ENCODE assay signal across 19 cellular contexts in genomic region chr16:59342669-59343068, GRCh38.
"Had no signal": no experiment of that assay in that cellular context is flagged by ENCODE, and none has a peak within 500 bp of the region (broad histone marks: within the 10 kb centered on the region; RNA-seq: fewer than 3 reads in every experiment).

No MANE protein-coding gene starts in this region.

- H3K36me3 ChIP-seq: colonic mucosa, heart right ventricle, left ventricle myocardium inferior, lower lobe of right lung, neutrophil, spleen, tibial nerve, upper lobe of right lung, vagina had no signal

- H3K27ac ChIP-seq: colonic mucosa, heart right ventricle, left ventricle myocardium inferior, lower lobe of right lung, neutrophil, spleen, testis, tibial nerve, upper lobe of right lung, vagina had no signal

- H3K27me3 Mint-ChIP-seq: memory B cell; naive B cell; stimulated activated naive B cell treated with anti-CD40 and anti-IgM and Interleukin-4, amounts not matched to agents 10 μg/mL and 1 μg/mL and 100 μg/mL, for 72 hours had no signal

- H3K27me3 ChIP-seq: colonic mucosa, neutrophil, spleen, testis, tibial nerve, upper lobe of right lung, vagina had no signal

- H3K9me3 ChIP-seq: colonic mucosa, heart right ventricle, left ventricle myocardium inferior, lower lobe of right lung, neutrophil, spleen, testis, tibial nerve, upper lobe of right lung, vagina had no signal

- H3K27ac Mint-ChIP-seq: memory B cell; naive B cell; stimulated activated naive B cell treated with anti-CD40 and anti-IgM and Interleukin-4, amounts not matched to agents 10 μg/mL and 1 μg/mL and 100 μg/mL, for 72 hours; stimulated activated naive CD8-positive, alpha-beta T cell treated with anti-CD3 and anti-CD28 coated beads, Interleukin-15, amount 100 ng/mL, for 72 hours had no signal

- ATAC-seq: heart right ventricle; lower lobe of right lung; sciatic nerve; stimulated activated naive B cell treated with anti-CD40 and anti-IgM and Interleukin-4, amounts not matched to agents 10 μg/mL and 1 μg/mL and 100 μg/mL, for 72 hours; stimulated activated naive CD8-positive, alpha-beta T cell treated with anti-CD3 and anti-CD28 coated beads, Interleukin-15, amount 100 ng/mL, for 72 hours; upper lobe of right lung had no signal

- H3K4me1 ChIP-seq: colonic mucosa, heart right ventricle, left ventricle myocardium inferior, lower lobe of right lung, spleen, testis, tibial nerve, upper lobe of right lung, vagina had no signal

- H3K4me3 Mint-ChIP-seq: memory B cell; naive B cell; stimulated activated naive B cell treated with anti-CD40 and anti-IgM and Interleukin-4, amounts not matched to agents 10 μg/mL and 1 μg/mL and 100 μg/mL, for 72 hours; stimulated activated naive CD8-positive, alpha-beta T cell treated with anti-CD3 and anti-CD28 coated beads, Interleukin-15, amount 100 ng/mL, for 72 hours had no signal

- H3K36me3 Mint-ChIP-seq: memory B cell; naive B cell; stimulated activated naive B cell treated with anti-CD40 and anti-IgM and Interleukin-4, amounts not matched to agents 10 μg/mL and 1 μg/mL and 100 μg/mL, for 72 hours had no signal

- DNase-seq: colonic mucosa; dermis blood vessel endothelial cell; heart right ventricle; hypothalamus; left ventricle myocardium inferior; lower lobe of right lung; naive B cell; spleen; stimulated activated CD4-positive, alpha-beta T cell treated with anti-CD3 and anti-CD28 coated beads, Interleukin-2, amount 100 ng/mL, for 24 hours; stimulated activated CD4-positive, alpha-beta T cell treated with anti-CD3 and anti-CD28 coated beads, Interleukin-4, amount 100 ng/mL, for 4 hours; stimulated activated naive B cell treated with anti-CD40 and anti-IgM and Interleukin-4, amounts not matched to agents 10 μg/mL and 1 μg/mL and 100 μg/mL, for 72 hours; stimulated activated naive CD8-positive, alpha-beta T cell treated with anti-CD3 and anti-CD28 coated beads, Interleukin-15, amount 100 ng/mL, for 72 hours; testis; upper lobe of right lung had no signal

- H3K4me1 Mint-ChIP-seq: memory B cell; naive B cell; stimulated activated naive B cell treated with anti-CD40 and anti-IgM and Interleukin-4, amounts not matched to agents 10 μg/mL and 1 μg/mL and 100 μg/mL, for 72 hours; stimulated activated naive CD8-positive, alpha-beta T cell treated with anti-CD3 and anti-CD28 coated beads, Interleukin-15, amount 100 ng/mL, for 72 hours had no signal

- H3K4me3 ChIP-seq: colonic mucosa, heart right ventricle, left ventricle myocardium inferior, lower lobe of right lung, spleen, testis, tibial nerve, upper lobe of right lung, vagina had no signal
